8 cellular contexts compared by ENCODE assay signal in genomic region chr1:22704440-22705067, GRCh38. TPM values are rescaled to one million over a fixed set of nuclear protein-coding genes. Genes with fewer than 3 reads are reported as not detected.
DNase-seq lines count a peak whose midpoint lies in the region; ATAC-seq, FAIRE-seq and TF ChIP-seq lines count a peak whose summit lies in the region.

No MANE protein-coding gene starts in this region.

- no peak for FAIRE-seq in A549 (lab: Jason Lieb, UNC)
- peak; percentile 86 for FAIRE-seq in astrocyte (lab: Jason Lieb, UNC)

- H3K79me2 ChIP-seq in astrocyte (ENCODE audit: insufficient read depth, low read length) (no peaks in the 10 kb centered on the region), hepatocyte (no peaks in the 10 kb centered on the region)

- H3K9ac ChIP-seq in astrocyte (ENCODE audit: low read length): no peak overlapping the region

- no peaks in the 10 kb centered on the region for H3K36me3 Mint-ChIP-seq in astrocyte (ENCODE audit: low read depth, unreplicated experiment)

- DNase-seq in A549 (ENCODE audit: low read depth in 1 of 2, low spot score in 1 of 2): peak; percentile 75 to 88
- peak; percentile 21 for DNase-seq in NCI-H146 treated with DMSO at 0.1 percent for 48 hours (lab: John Stamatoyannopoulos, UW; ENCODE audit: unreplicated experiment)
- DNase-seq in T-helper 9 cell: peak; percentile 58
- DNase-seq in astrocyte (ENCODE audit: low read depth): peak; percentile 54
- peak; percentile 94 for DNase-seq in hepatocyte (ENCODE audit: low spot score)
- peak; percentile 94 for DNase-seq in sciatic nerve (ENCODE audit: low spot score)

- H3K27ac ChIP-seq in A549 (peak overlapping the region in 1 of 2 experiments; percentile 63; a peak in 2 of 6 replicates), astrocyte (ENCODE audit: low read depth, low read length) (no peak overlapping the region), hepatocyte (no peak overlapping the region)

- H3K27me3 Mint-ChIP-seq in astrocyte (ENCODE audit: low read depth, unreplicated experiment): peaks cover 42% of the 10 kb centered on the region

- no peaks in the 10 kb centered on the region for H3K4me1 Mint-ChIP-seq in astrocyte (ENCODE audit: low read depth, unreplicated experiment)

- ATAC-seq in A549 (peak; percentile 77 to 98), GM18868 (IDR thresholded peaks at IDR 0.05; ENCODE audit: unreplicated experiment) (peak; percentile 52), sciatic nerve (peak; percentile 92), GM18861 (IDR thresholded peaks at IDR 0.05; ENCODE audit: unreplicated experiment) (no peak)

- CTCF ChIA-PET in A549 (lab: Yijun Ruan, JAX): interaction anchor here (0.6 to 5.0 kb wide), 63 partner anchors 12 to 683 kb away, joined by 3 to 46 read pairs (median 5); no protein-coding TSS in a partner anchor

- WGBS in A549 (ENCODE audit: missing lambda C conversion rate): 41% methylated on average over 2 of the region's 2 CpGs
- 62% methylated on average over 2 of the region's 2 CpGs for WGBS in hepatocyte (ENCODE audit: low lambda C conversion rate, missing lambda C conversion rate)

- no peaks in the 10 kb centered on the region for H4K20me1 ChIP-seq in astrocyte (ENCODE audit: insufficient read depth, low read length)
- no peaks in the 10 kb centered on the region for H4K20me1 ChIP-seq in hepatocyte (ENCODE audit: insufficient read depth, poor library complexity, severe bottlenecking)

- no peaks in the 10 kb centered on the region for H3K9me3 Mint-ChIP-seq in astrocyte (ENCODE audit: unreplicated experiment)

- no peak overlapping the region for H3K4me3 Mint-ChIP-seq in astrocyte (ENCODE audit: unreplicated experiment)

- intact Hi-C loops in sciatic nerve (cut with DNase I): loop anchor here (10.0 kb wide), 1 partner anchor 160 kb away; no protein-coding TSS in a partner anchor

- H3K36me3 ChIP-seq in astrocyte (ENCODE audit: insufficient read depth, low read length) (no peaks in the 10 kb centered on the region), hepatocyte (replicated peaks; ENCODE audit: insufficient read depth, low read depth) (no peaks in the 10 kb centered on the region)

- TF ChIP-seq CTCF in A549 (IDR thresholded peaks at IDR 0.05) (peak; percentile 73), astrocyte (IDR thresholded peaks at IDR 0.05; ENCODE audit: insufficient read depth, low read depth, low read length) (peak; percentile 71), hepatocyte (IDR thresholded peaks at IDR 0.05; ENCODE audit: poor library complexity) (peak; percentile 86)

- H3K9me3 ChIP-seq in A549: no peaks in the 10 kb centered on the region
- no peaks in the 10 kb centered on the region for H3K9me3 ChIP-seq in astrocyte (ENCODE audit: insufficient read depth, low read depth, low read length)
- H3K9me3 ChIP-seq in hepatocyte (ENCODE audit: low read depth): no peaks in the 10 kb centered on the region

- H3K27ac Mint-ChIP-seq in astrocyte (ENCODE audit: unreplicated experiment): no peak overlapping the region

- no peak for TF ChIP-seq EP300 in A549 (IDR thresholded peaks at IDR 0.05)

- peak; percentile 77 to 86 for TF ChIP-seq RAD21 in A549 (conservative IDR thresholded peaks at IDR 0.05 in 1 of 2, IDR thresholded peaks at IDR 0.05 in 1 of 2)

- H2AFZ ChIP-seq in astrocyte (ENCODE audit: low read depth, low read length): no peak overlapping the region
- H2AFZ ChIP-seq in hepatocyte: no peak overlapping the region

- H3K4me3 ChIP-seq in A549 (no peak overlapping the region), astrocyte (ENCODE audit: insufficient read depth, low read depth, low read length) (no peak overlapping the region), hepatocyte (no peak overlapping the region)

- no peak for TF ChIP-seq POLR2A in A549 (IDR thresholded peaks at IDR 0.05; ENCODE audit: low read length)

- H3K9me2 ChIP-seq in hepatocyte (replicated peaks; ENCODE audit: insufficient read depth): no peaks in the 10 kb centered on the region

- H3K4me2 ChIP-seq in A549: no peak overlapping the region
- no peak overlapping the region for H3K4me2 ChIP-seq in astrocyte (ENCODE audit: low read length)
- no peak overlapping the region for H3K4me2 ChIP-seq in hepatocyte

- H3K4me1 ChIP-seq in A549 (0 out of 3 replicates have a peak, but pooled peaks cover 1% of the 10 kb centered on the region), astrocyte (ENCODE audit: insufficient read depth, low read length) (peaks cover 7% of the 10 kb centered on the region), hepatocyte (ENCODE audit: insufficient read depth) (peaks cover 12% of the 10 kb centered on the region)

- POLR2A ChIA-PET in A549 (lab: Yijun Ruan, JAX): interaction anchor here (1.3 to 1.7 kb wide), 2 partner anchors 41 to 157 kb away, joined by 4 to 6 read pairs; no protein-coding TSS in a partner anchor

- H3K27me3 ChIP-seq in astrocyte (ENCODE audit: insufficient read depth, low read length) (no peaks in the 10 kb centered on the region), hepatocyte (no peaks in the 10 kb centered on the region)

TF ChIP-seq in A549, 52 proteins besides CTCF, POLR2A, EP300 and RAD21:
- TF ChIP-seq FOSL2 (IDR thresholded peaks at IDR 0.05): no peak
- peak; percentile 58; the same call in 1 of the 2 replicates for TF ChIP-seq FOSL2 (CRISPR knock-in tag; IDR thresholded peaks at IDR 0.05)
- TF ChIP-seq SMC3 (IDR thresholded peaks at IDR 0.05): peak; percentile 88
- TF ChIP-seq FOXS1 (CRISPR knock-in tag; IDR thresholded peaks at IDR 0.05): no peak
TF ChIP-seq in A549: peak in this region for 2.

RNA-seq across cellular contexts. Expression of gene EPHB2, which starts 6.1 kb away (rescaled TPM):
- polyA plus RNA-seq in A549 (2011; rRNA removed) (13.0 and 15.9 TPM in 2 replicates), A549 (2017; fragmentation: RNase III; extraction: RNeasy Plus Mini Kit Qiagen cat#74134 plus additional on column Dnase treatment) (31.4 to 35.3 TPM (median 33.8 TPM) in 3 replicates), hepatocyte (15.8 and 17.2 TPM in 2 replicates)
- polyA plus RNA-seq in A549 (2012; cell fraction: cytosol; rRNA removed): 18.6 and 22.8 TPM in 2 replicates
- polyA plus RNA-seq in A549 (2012; cell fraction: nucleus; rRNA removed): 40.4 and 46.8 TPM in 2 replicates
- polyA minus RNA-seq in A549 (2011; rRNA and poly(A)+ RNA removed): 43.4 and 70.5 TPM in 2 replicates
- total RNA-seq in astrocyte (7.5 and 8.4 TPM in 2 replicates), hepatocyte (11.9 and 18.3 TPM in 2 replicates), sciatic nerve (22.6 TPM)

RNA-seq across cellular contexts. Expression of gene C1QB, which starts 51.5 kb away (rescaled TPM):
- polyA plus RNA-seq in A549 (2011; rRNA removed) (not detected in 2 replicates), A549 (2017; fragmentation: RNase III; extraction: RNeasy Plus Mini Kit Qiagen cat#74134 plus additional on column Dnase treatment) (not detected in 3 replicates), hepatocyte (11.9 and 18.0 TPM in 2 replicates)
- not detected in 2 replicates for polyA plus RNA-seq in A549 (2012; cell fraction: cytosol; rRNA removed)
- not detected in 2 replicates for polyA plus RNA-seq in A549 (2012; cell fraction: nucleus; rRNA removed)
- not detected in 2 replicates for polyA minus RNA-seq in A549 (2011; rRNA and poly(A)+ RNA removed)
- total RNA-seq in astrocyte (not detected in 2 replicates), hepatocyte (7.9 and 10.3 TPM in 2 replicates), sciatic nerve (122 TPM)

Comparison
In these comparisons a context has a peak if more than half of its experiments do, and no peak if none do; other contexts are left out.
1. DNase-seq: peak in every context shown above with its lines; median percentile 94 in hepatocyte; 94 in sciatic nerve; 82 in A549; 58 in T-helper 9 cell; 54 in astrocyte; 21 in NCI-H146 treated with DMSO at 0.1 percent for 48 hours.